Comparison of ENCODE assay signal across 22 cellular contexts in the genomic region with DNA sequence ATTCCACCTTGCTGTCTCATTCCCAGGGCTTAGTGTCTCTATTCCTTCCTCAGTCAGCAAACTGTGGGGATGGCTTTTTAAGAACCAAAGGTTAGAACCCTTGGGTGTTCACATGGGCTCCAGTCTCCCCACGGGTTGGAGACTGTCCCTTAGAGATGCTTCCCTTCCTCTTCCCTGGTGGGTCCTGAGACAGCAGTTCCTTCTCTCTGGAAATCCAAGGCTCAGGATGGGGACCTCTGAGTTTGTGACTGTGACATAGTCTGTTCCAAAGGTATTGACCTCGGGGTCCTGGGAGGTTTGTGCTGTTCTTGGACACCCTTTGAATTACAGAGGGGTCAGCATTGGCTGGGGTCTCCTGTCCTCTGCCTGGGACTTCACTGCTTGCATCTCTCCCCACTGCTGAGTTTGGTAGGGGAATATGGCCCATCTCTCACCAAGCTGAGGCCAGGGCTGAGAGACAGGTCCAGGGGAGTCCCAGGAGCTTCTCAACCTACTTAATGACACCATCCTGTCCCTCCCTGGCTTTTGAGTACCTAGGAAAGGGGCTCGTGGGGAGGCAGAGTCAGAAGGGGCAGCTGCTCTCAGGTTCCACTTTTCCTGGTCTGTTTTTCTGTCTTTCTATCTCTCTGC. TPM values are rescaled to one million over a fixed set of nuclear protein-coding genes. Genes with fewer than 3 reads are reported as not detected.
DNase-seq lines count a peak whose midpoint lies in the region; ATAC-seq, FAIRE-seq and TF ChIP-seq lines count a peak whose summit lies in the region.
"Had no signal": no experiment of that assay in that cellular context is flagged by ENCODE, and none has a peak within 500 bp of the region (broad histone marks: within the 10 kb centered on the region; RNA-seq: fewer than 3 reads in every experiment).

No MANE protein-coding gene starts in this region.

- DNase-seq in activated T-cell treated with anti-CD3 and anti-CD28 coated beads, Interleukin-2, amount 50 U/mL, for 24 hours: peak; percentile 27
- DNase-seq in activated T-cell treated with anti-CD3 and anti-CD28 coated beads, Interleukin-2, amount 50 U/mL, for 4 hours: no peak
- DNase-seq in SK-N-MC (ENCODE audit: low read depth, low spot score) (no peak), kidney (peak; percentile 20), tibial artery (peak; percentile 5 to 38), DMS53 (lab: John Stamatoyannopoulos, UW) (no peak), AML-193 (lab: John Stamatoyannopoulos, UW) (no peak)
- DNase-seq: ACHN; activated CD4-positive, alpha-beta T cell treated with anti-CD3 and anti-CD28 coated beads for 48 hours; cortex of kidney; erythroblast; NCI-H774; occipital lobe; PC-3; right cardiac atrium; stimulated activated naive CD8-positive, alpha-beta T cell treated with anti-CD3 and anti-CD28 coated beads, Interleukin-15, Interleukin-2, amounts not matched to agents 100 U/mL and 50 U/mL, for 24 hours; T-helper 9 cell had no signal

- FAIRE-seq in kidney (lab: Jason Lieb, UNC): no peak
- FAIRE-seq: frontal cortex had no signal

- H3K27me3 ChIP-seq in tibial artery (no peaks in the 10 kb centered on the region), gastroesophageal sphincter (peaks cover 17% of the 10 kb centered on the region)
- H3K27me3 ChIP-seq: upper lobe of left lung had no signal

- TF ChIP-seq CTCF in kidney (IDR thresholded peaks at IDR 0.05; ENCODE audit: borderline replicate concordance, extremely low read depth, insufficient read depth) (no peak), tibial artery (IDR thresholded peaks at IDR 0.05) (no peak), gastroesophageal sphincter (IDR thresholded peaks at IDR 0.05) (no peak)

- H3K9me3 ChIP-seq in SK-N-MC (ENCODE audit: low read depth, low read length): no peaks in the 10 kb centered on the region
- no peaks in the 10 kb centered on the region for H3K9me3 ChIP-seq in kidney (ENCODE audit: control insufficient read depth in 1 of 2, low read length in 2 of 2)
- H3K9me3 ChIP-seq in tibial artery: no peaks in the 10 kb centered on the region
- H3K9me3 ChIP-seq in gastroesophageal sphincter: no peaks in the 10 kb centered on the region
- H3K9me3 ChIP-seq: SK-N-SH, upper lobe of left lung had no signal

- H3K4me1 ChIP-seq in kidney (ENCODE audit: control insufficient read depth in 1 of 2, insufficient read depth in 1 of 2, low read depth in 1 of 2, low read length in 2 of 2) (peaks cover 0 to 4% of the 10 kb centered on the region in 2 donors), tibial artery (peaks cover 0 to 12% (median 5%) of the 10 kb centered on the region in 4 donors), gastroesophageal sphincter (peaks cover 0 to 11% (median 0%) of the 10 kb centered on the region in 3 donors)

- WGBS in gastroesophageal sphincter (ENCODE audit: low coverage in 1 of 2), 2 donors: 93 to 100% methylated on average over 1 to 2 of the region's 3 CpGs

- peaks cover 20% of the 10 kb centered on the region for H3K36me3 Mint-ChIP-seq in activated T-cell treated with anti-CD3 and anti-CD28 coated beads, Interleukin-2, amount 50 U/mL, for 24 hours (ENCODE audit: low read depth)
- peaks cover 12% of the 10 kb centered on the region for H3K36me3 Mint-ChIP-seq in activated T-cell treated with anti-CD3 and anti-CD28 coated beads, Interleukin-2, amount 50 U/mL, for 4 hours (ENCODE audit: insufficient read depth)
- H3K36me3 Mint-ChIP-seq: activated naive CD4-positive, alpha-beta T cell treated with anti-CD3 and anti-CD28 coated beads, Interleukin-2, amount 50 U/mL, for 72 hours had no signal

- no peak overlapping the region for H3K9ac ChIP-seq in SK-N-MC (ENCODE audit: insufficient read length)
- H3K9ac ChIP-seq in kidney (ENCODE audit: low read length in 2 of 2): no peak overlapping the region
- H3K9ac ChIP-seq: SK-N-SH had no signal

- TF ChIP-seq POLR2A in gastroesophageal sphincter (IDR thresholded peaks at IDR 0.05): no peak

- peaks cover 19% of the 10 kb centered on the region for H3K4me1 Mint-ChIP-seq in activated T-cell treated with anti-CD3 and anti-CD28 coated beads, Interleukin-2, amount 50 U/mL, for 24 hours (ENCODE audit: low read depth)
- H3K4me1 Mint-ChIP-seq in activated T-cell treated with anti-CD3 and anti-CD28 coated beads, Interleukin-2, amount 50 U/mL, for 4 hours (ENCODE audit: low read depth): peaks cover 13% of the 10 kb centered on the region

- no peak for ATAC-seq in activated T-cell treated with anti-CD3 and anti-CD28 coated beads, Interleukin-2, amount 50 U/mL, for 4 hours
- no peak for ATAC-seq in gastroesophageal sphincter
- ATAC-seq: PC-3; right cardiac atrium; stimulated activated naive CD8-positive, alpha-beta T cell treated with anti-CD3 and anti-CD28 coated beads, Interleukin-15, Interleukin-2, amounts not matched to agents 100 U/mL and 50 U/mL, for 24 hours had no signal

- no peak overlapping the region for H3K27ac ChIP-seq in SK-N-MC
- H3K27ac ChIP-seq in kidney (ENCODE audit: low read depth in 2 of 2, low read length in 2 of 2): no peak overlapping the region
- no peak overlapping the region for H3K27ac ChIP-seq in tibial artery
- no peak overlapping the region for H3K27ac ChIP-seq in gastroesophageal sphincter
- H3K27ac ChIP-seq: upper lobe of left lung had no signal

- H3K9me3 Mint-ChIP-seq in activated T-cell treated with anti-CD3 and anti-CD28 coated beads, Interleukin-2, amount 50 U/mL, for 24 hours: no peaks in the 10 kb centered on the region
- H3K9me3 Mint-ChIP-seq in activated T-cell treated with anti-CD3 and anti-CD28 coated beads, Interleukin-2, amount 50 U/mL, for 4 hours: no peaks in the 10 kb centered on the region
- H3K9me3 Mint-ChIP-seq: activated naive CD4-positive, alpha-beta T cell treated with anti-CD3 and anti-CD28 coated beads, Interleukin-2, amount 50 U/mL, for 72 hours had no signal

- H3K36me3 ChIP-seq in SK-N-MC (ENCODE audit: insufficient read depth, low read length) (no peaks in the 10 kb centered on the region), kidney (ENCODE audit: control insufficient read depth in 1 of 2, insufficient read depth in 2 of 2, low read length in 2 of 2) (peaks cover 0 to 6% of the 10 kb centered on the region in 2 donors), tibial artery (peaks cover 0 to 28% (median 14%) of the 10 kb centered on the region in 3 donors), gastroesophageal sphincter (peaks cover 0 to 28% of the 10 kb centered on the region in 2 donors)

- TF ChIP-seq EP300 in gastroesophageal sphincter (IDR thresholded peaks at IDR 0.05): no peak

- H3K27ac Mint-ChIP-seq in activated T-cell treated with anti-CD3 and anti-CD28 coated beads, Interleukin-2, amount 50 U/mL, for 24 hours: no peak overlapping the region

- no peaks in the 10 kb centered on the region for H3K27me3 Mint-ChIP-seq in activated T-cell treated with anti-CD3 and anti-CD28 coated beads, Interleukin-2, amount 50 U/mL, for 24 hours
- no peaks in the 10 kb centered on the region for H3K27me3 Mint-ChIP-seq in activated T-cell treated with anti-CD3 and anti-CD28 coated beads, Interleukin-2, amount 50 U/mL, for 4 hours (ENCODE audit: low read depth)

- H3K4me3 Mint-ChIP-seq in activated T-cell treated with anti-CD3 and anti-CD28 coated beads, Interleukin-2, amount 50 U/mL, for 24 hours: no peak overlapping the region
- H3K4me3 Mint-ChIP-seq in activated T-cell treated with anti-CD3 and anti-CD28 coated beads, Interleukin-2, amount 50 U/mL, for 4 hours: no peak overlapping the region

- intact Hi-C loops in kidney (cut with DNase I): no loop called here
- intact Hi-C loops in tibial artery (cut with DNase I; ENCODE audit: low total_unique reads): no loop called here

- H3K4me3 ChIP-seq in SK-N-MC (peak overlapping the region; percentile 68; the same call in 1 of the 2 replicates), kidney (ENCODE audit: low read length in 2 of 2) (no peak overlapping the region), tibial artery (no peak overlapping the region), gastroesophageal sphincter (no peak overlapping the region)
- H3K4me3 ChIP-seq: upper lobe of left lung had no signal

RNA-seq across cellular contexts. Expression of gene GRM2, which starts 1.5 kb away (rescaled TPM):
- total RNA-seq in activated T-cell treated with anti-CD3 and anti-CD28 coated beads, Interleukin-2, amount 50 U/mL, for 4 hours: 1 to 10 TPM in 2 of 3 donors, under 1 TPM in 1; 0.84 to 1.2 (median 1.0) TPM
- 0.57 TPM for total RNA-seq in kidney
- not detected for polyA plus RNA-seq in kidney (ENCODE audit: insufficient read depth, low read depth, low replicate concordance)
- under 1 TPM in 2 of 4 donors, not detected in 2; 0.12 to 0.13 TPM for total RNA-seq in gastroesophageal sphincter

RNA-seq across cellular contexts. Expression of gene TEX264, which starts 37.3 kb away (rescaled TPM):
- total RNA-seq in activated T-cell treated with anti-CD3 and anti-CD28 coated beads, Interleukin-2, amount 50 U/mL, for 4 hours: 10 to 100 TPM; 37.8 to 42.5 (median 38.9) TPM
- total RNA-seq in kidney: 68.0 TPM
- polyA plus RNA-seq in kidney (ENCODE audit: insufficient read depth, low read depth, low replicate concordance): 208 TPM
- total RNA-seq in gastroesophageal sphincter: 10 to 100 TPM; 43.9 to 67.5 (median 51.4) TPM

Comparison
In these comparisons a context has a peak if more than half of its experiments do, and no peak if none do; other contexts are left out.
1. DNase-seq: peak in activated T-cell treated with anti-CD3 and anti-CD28 coated beads, Interleukin-2, amount 50 U/mL, for 24 hours (single experiment), kidney (single experiment) and tibial artery (2 of 2); none in activated T-cell treated with anti-CD3 and anti-CD28 coated beads, Interleukin-2, amount 50 U/mL, for 4 hours (single experiment), SK-N-MC (single experiment), DMS53 (single experiment) and AML-193 (0 of 2).